1 cellular context compared by ENCODE assay signal in genomic region chr6:152746172-152746553, GRCh38.
TF ChIP-seq lines count a peak whose summit lies in the region.

No MANE protein-coding gene starts in this region.

TF ChIP-seq in K562, 482 proteins besides CTCF, POLR2A, EP300 and RAD21 (continued from another document):
- peak; percentile 31; the same call in 1 of the 2 replicates for TF ChIP-seq ATF3 (IDR thresholded peaks at IDR 0.05)
- no peak for TF ChIP-seq ATF3 (CRISPR knock-in tag; conservative IDR thresholded peaks at IDR 0.05)
- TF ChIP-seq ZNF324 (CRISPR knock-in tag; IDR thresholded peaks at IDR 0.05), result no peak
- TF ChIP-seq KDM2B (CRISPR knock-in tag; IDR thresholded peaks at IDR 0.05), result no peak
- TF ChIP-seq XRCC4 (IDR thresholded peaks at IDR 0.05; ENCODE audit: extremely low read depth, insufficient read depth, insufficient read length), result no peak
- no peak for TF ChIP-seq PCBP1 (IDR thresholded peaks at IDR 0.05; ENCODE audit: low read depth, low read length, poor library complexity, severe bottlenecking)
- TF ChIP-seq CEBPG (CRISPR knock-in tag; IDR thresholded peaks at IDR 0.05), result no peak
- peak in 1 of 2 experiments; percentile 72; a peak in 2 of 4 replicates for TF ChIP-seq CEBPG (tag; conservative IDR thresholded peaks at IDR 0.05 in 1 of 2, IDR thresholded peaks at IDR 0.05 in 1 of 2)
- no peak for TF ChIP-seq TRIM24 (IDR thresholded peaks at IDR 0.05)
